8 cellular contexts compared by ENCODE assay signal in genomic region chr9:114397848-114398605, GRCh38. TPM values are rescaled to one million over a fixed set of nuclear protein-coding genes. Genes with fewer than 3 reads are reported as not detected.
A peak's percentile ranks its signal among the peaks of the same experiment; 100 is the strongest.
DNase-seq lines count a peak whose midpoint lies in the region; ATAC-seq, FAIRE-seq and TF ChIP-seq lines count a peak whose summit lies in the region.

No MANE protein-coding gene starts in this region.

- H3K9me3 Mint-ChIP-seq in activated T-cell treated with anti-CD3 and anti-CD28 coated beads, Interleukin-2, amount 50 U/mL, for 24 hours = no peaks in the 10 kb centered on the region

- TF ChIP-seq CTCF in D721Med (IDR thresholded peaks at IDR 0.05; ENCODE audit: insufficient read depth, missing control alignments) (no peak), PC-3 (conservative IDR thresholded peaks at IDR 0.05; ENCODE audit: low read depth, low read length) (no peak), esophagus muscularis mucosa (IDR thresholded peaks at IDR 0.05) (no peak)

- H3K27me3 ChIP-seq in HUES6 (ENCODE audit: control insufficient read depth, insufficient read depth, low read length) = no peaks in the 10 kb centered on the region
- no peaks in the 10 kb centered on the region for H3K27me3 ChIP-seq in PC-3 (ENCODE audit: low read length)
- no peaks in the 10 kb centered on the region for H3K27me3 ChIP-seq in esophagus muscularis mucosa
- no peaks in the 10 kb centered on the region for H3K27me3 ChIP-seq in muscle layer of duodenum (ENCODE audit: low read depth, low read length)

- no peaks in the 10 kb centered on the region for H4K20me1 ChIP-seq in PC-3 (ENCODE audit: low read length)

- H3K27ac ChIP-seq in HUES6 (ENCODE audit: low read depth, low read length) (0 out of 2 replicates have a peak overlapping the region, but pooled peaks have one; percentile 65), PC-3 (ENCODE audit: low read length) (peak overlapping the region; percentile 50), esophagus muscularis mucosa (replicated peaks in 1 of 4) (peak overlapping the region; percentile 75 to 88 (median 85)), muscle layer of duodenum (ENCODE audit: low read length) (peak overlapping the region; percentile 83)

- peak; percentile 98 for DNase-seq in D721Med (ENCODE audit: insufficient read length, low spot score)
- peak; percentile 87 for DNase-seq in PC-3
- DNase-seq in activated T-cell treated with anti-CD3 and anti-CD28 coated beads, Interleukin-2, amount 50 U/mL, for 24 hours = peak; percentile 97
- DNase-seq in esophagus muscularis mucosa (ENCODE audit: extremely low spot score) = peak; percentile 99
- peak; percentile 94 for DNase-seq in stimulated activated CD8-positive, alpha-beta memory T cell treated with anti-CD3 and anti-CD28 coated beads, Interleukin-7, amount 100 ng/mL, for 24 hours (ENCODE audit: low read depth)

- no peak for FAIRE-seq in D721Med (lab: Jason Lieb, UNC)

- peak; percentile 78 for ATAC-seq in GM21515 (IDR thresholded peaks at IDR 0.05; ENCODE audit: unreplicated experiment)
- ATAC-seq in PC-3 = peak; percentile 88

- peaks cover 46% of the 10 kb centered on the region for H3K4me1 Mint-ChIP-seq in activated T-cell treated with anti-CD3 and anti-CD28 coated beads, Interleukin-2, amount 50 U/mL, for 24 hours (ENCODE audit: low read depth)

- H3K9me2 ChIP-seq in PC-3 (replicated peaks; ENCODE audit: low read length) = no peaks in the 10 kb centered on the region

- peak overlapping the region; percentile 94 for H3K4me3 Mint-ChIP-seq in activated T-cell treated with anti-CD3 and anti-CD28 coated beads, Interleukin-2, amount 50 U/mL, for 24 hours

- H3K4me3 ChIP-seq in HUES6 (ENCODE audit: low read depth, low read length) = peak overlapping the region; percentile 95
- peak overlapping the region; percentile 85 for H3K4me3 ChIP-seq in PC-3 (ENCODE audit: low read length)
- peak overlapping the region; percentile 69 to 83 (median 76) for H3K4me3 ChIP-seq in esophagus muscularis mucosa
- H3K4me3 ChIP-seq in muscle layer of duodenum (ENCODE audit: low read depth in 1 of 2, low read length in 2 of 2) = peak overlapping the region; percentile 69 to 70

- no peaks in the 10 kb centered on the region for H3K36me3 ChIP-seq in HUES6 (ENCODE audit: control insufficient read depth, insufficient read depth, low read length)
- H3K36me3 ChIP-seq in PC-3 (ENCODE audit: low read depth, low read length) = no peaks in the 10 kb centered on the region
- H3K36me3 ChIP-seq in esophagus muscularis mucosa = peaks cover 0 to 15% (median 7%) of the 10 kb centered on the region in 4 donors
- peaks cover 7 to 12% of the 10 kb centered on the region in 2 donors for H3K36me3 ChIP-seq in muscle layer of duodenum (ENCODE audit: control insufficient read depth in 1 of 2, insufficient read depth in 2 of 2, low read length in 2 of 2)

- H3K9me3 ChIP-seq in HUES6 (ENCODE audit: control insufficient read depth, insufficient read depth, low read depth, low read length) (no peaks in the 10 kb centered on the region), PC-3 (ENCODE audit: low read length) (no peaks in the 10 kb centered on the region), esophagus muscularis mucosa (no peaks in the 10 kb centered on the region), muscle layer of duodenum (ENCODE audit: control insufficient read depth in 1 of 2, low read length in 2 of 2) (no peaks in the 10 kb centered on the region)

- CTCF ChIA-PET in PC-3 (lab: Charles Lee) = no interaction called here

- WGBS in esophagus muscularis mucosa = 0% methylated on average over 10 of the region's 66 CpGs

- H3F3A ChIP-seq in PC-3 (ENCODE audit: low read length, unreplicated experiment) = no peaks in the 10 kb centered on the region

- H3K79me2 ChIP-seq in PC-3 (ENCODE audit: low read length) = peaks cover 10% of the 10 kb centered on the region; the same call in 1 of the 2 replicates

- H3K9ac ChIP-seq in HUES6 (ENCODE audit: low read length) (peak overlapping the region; percentile 80), PC-3 (ENCODE audit: low read length) (peak overlapping the region; percentile 68)

- peak; percentile 54 for TF ChIP-seq EP300 in esophagus muscularis mucosa (IDR thresholded peaks at IDR 0.05)

- POLR2A ChIA-PET in PC-3 (lab: Charles Lee; ENCODE audit: unreplicated experiment) = no interaction called here

- H3K36me3 Mint-ChIP-seq in activated T-cell treated with anti-CD3 and anti-CD28 coated beads, Interleukin-2, amount 50 U/mL, for 24 hours (ENCODE audit: low read depth) = peaks cover 39% of the 10 kb centered on the region

- H3K4me1 ChIP-seq in HUES6 (ENCODE audit: control insufficient read depth, insufficient read depth, low read length) (peaks cover 31% of the 10 kb centered on the region), PC-3 (ENCODE audit: insufficient read depth, low read length) (peaks cover 7% of the 10 kb centered on the region; the same call in 1 of the 2 replicates), esophagus muscularis mucosa (peaks cover 14 to 51% (median 41%) of the 10 kb centered on the region in 4 donors), muscle layer of duodenum (ENCODE audit: control insufficient read depth in 1 of 2, insufficient read depth in 2 of 2, low read length in 2 of 2) (peaks cover 6 to 18% of the 10 kb centered on the region in 2 donors)

- no peaks in the 10 kb centered on the region for H3K27me3 Mint-ChIP-seq in activated T-cell treated with anti-CD3 and anti-CD28 coated beads, Interleukin-2, amount 50 U/mL, for 24 hours

- peak; percentile 42 for TF ChIP-seq POLR2A in esophagus muscularis mucosa (IDR thresholded peaks at IDR 0.05; ENCODE audit: low read depth)

- no TSS peak for BruUV-seq in PC-3 (replicated peaks; lab: Mats Ljungman, UMichigan)

- H3K27ac Mint-ChIP-seq in activated T-cell treated with anti-CD3 and anti-CD28 coated beads, Interleukin-2, amount 50 U/mL, for 24 hours = peak overlapping the region; percentile 92

- H3K4me2 ChIP-seq in PC-3 (ENCODE audit: low read length) = peak overlapping the region; percentile 95

- peak overlapping the region; percentile 86 for H2AFZ ChIP-seq in PC-3 (ENCODE audit: low read length)

- intact Hi-C loops in PC-3 (cut with micrococcal nuclease) = no loop called here
- intact Hi-C loops in esophagus muscularis mucosa (cut with DNase I) = no loop called here

RNA-seq across cellular contexts. Expression of gene AKNA, which starts 10.2 kb away (rescaled TPM):
- total RNA-seq in PC-3 (2014; rRNA removed) = 7.6 and 9.1 TPM in 2 replicates
- 10 to 100 TPM; 12.5 to 18.5 (median 17.3) TPM for total RNA-seq in esophagus muscularis mucosa

Comparison
In these comparisons a context has a peak if more than half of its experiments do, and no peak if none do; other contexts are left out.
1. Peak in every context shown above with its lines: DNase-seq, ATAC-seq, H3K4me3 ChIP-seq and H3K27ac ChIP-seq.